Comparison of ENCODE assay signal across 17 cellular contexts in the genomic region with DNA sequence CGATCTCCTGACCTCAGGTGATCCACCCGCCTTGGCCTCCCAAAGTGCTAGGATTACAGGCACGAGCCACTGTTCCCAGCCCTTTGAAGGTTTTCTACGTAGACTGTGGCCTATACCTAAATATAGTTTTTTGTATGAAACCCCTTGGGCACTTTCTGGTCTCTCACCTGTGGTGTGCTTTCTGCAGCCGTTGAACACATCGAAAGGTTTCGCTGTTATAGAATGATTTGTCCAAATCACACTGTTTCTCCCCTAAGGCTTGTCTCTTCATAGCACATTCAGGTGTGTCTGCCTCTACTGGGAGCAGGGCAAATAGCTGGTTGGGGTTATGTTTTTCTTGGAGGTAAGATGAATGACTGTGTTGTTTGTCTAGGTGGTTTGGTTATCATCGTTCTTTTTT.
"Had no signal": no experiment of that assay in that cellular context is flagged by ENCODE, and none has a peak within 500 bp of the region (broad histone marks: within the 10 kb centered on the region; RNA-seq: fewer than 3 reads in every experiment).

No MANE protein-coding gene starts in this region.

- H3K36me3 Mint-ChIP-seq: naive thymus-derived CD8-positive, alpha-beta T cell; stimulated activated naive B cell treated with anti-CD40 and anti-IgM and Interleukin-4, amounts not matched to agents 10 μg/mL and 1 μg/mL and 100 μg/mL, for 72 hours had no signal

- H3K27ac ChIP-seq: dorsolateral prefrontal cortex, heart right ventricle, right atrium auricular region, sigmoid colon, testis, tibial nerve had no signal

- H3K27ac Mint-ChIP-seq: stimulated activated naive B cell treated with anti-CD40 and anti-IgM and Interleukin-4, amounts not matched to agents 10 μg/mL and 1 μg/mL and 100 μg/mL, for 72 hours; stimulated activated naive CD8-positive, alpha-beta T cell treated with anti-CD3 and anti-CD28 coated beads, Interleukin-15, amount 100 ng/mL, for 72 hours had no signal

- H3K4me3 ChIP-seq: dorsolateral prefrontal cortex, heart right ventricle, mucosa of descending colon, right atrium auricular region, sigmoid colon, skin epidermis, testis, tibial nerve had no signal

- H3K9me3 ChIP-seq: heart right ventricle, mucosa of descending colon, right atrium auricular region, sigmoid colon, testis, tibial nerve had no signal

- H3K4me3 Mint-ChIP-seq: naive thymus-derived CD8-positive, alpha-beta T cell; stimulated activated naive B cell treated with anti-CD40 and anti-IgM and Interleukin-4, amounts not matched to agents 10 μg/mL and 1 μg/mL and 100 μg/mL, for 72 hours; stimulated activated naive CD8-positive, alpha-beta T cell treated with anti-CD3 and anti-CD28 coated beads, Interleukin-15, amount 100 ng/mL, for 72 hours had no signal

- H3K36me3 ChIP-seq: heart right ventricle, right atrium auricular region, sigmoid colon, tibial nerve had no signal

- H3K27me3 ChIP-seq: heart right ventricle, right atrium auricular region, sigmoid colon, testis, tibial nerve had no signal

- H3K4me1 ChIP-seq: testis had no signal

- H3K27me3 Mint-ChIP-seq: naive thymus-derived CD8-positive, alpha-beta T cell; stimulated activated naive B cell treated with anti-CD40 and anti-IgM and Interleukin-4, amounts not matched to agents 10 μg/mL and 1 μg/mL and 100 μg/mL, for 72 hours; stimulated activated naive CD8-positive, alpha-beta T cell treated with anti-CD3 and anti-CD28 coated beads, Interleukin-15, amount 100 ng/mL, for 72 hours had no signal

- DNase-seq: cortex of kidney; dorsolateral prefrontal cortex; effector CD8-positive, alpha-beta T cell; heart right ventricle; hypothalamus; mucosa of descending colon; naive thymus-derived CD8-positive, alpha-beta T cell; posterior cingulate gyrus; sigmoid colon; stimulated activated CD4-positive, alpha-beta T cell treated with anti-CD3 and anti-CD28 coated beads, Interleukin-2, amount 100 ng/mL, for 24 hours; stimulated activated CD4-positive, alpha-beta T cell treated with anti-CD3 and anti-CD28 coated beads, Interleukin-4, amount 100 ng/mL, for 4 hours; stimulated activated naive B cell treated with anti-CD40 and anti-IgM and Interleukin-4, amounts not matched to agents 10 μg/mL and 1 μg/mL and 100 μg/mL, for 72 hours; stimulated activated naive CD8-positive, alpha-beta T cell treated with anti-CD3 and anti-CD28 coated beads, Interleukin-15, amount 100 ng/mL, for 72 hours; testis had no signal

- H3K4me1 Mint-ChIP-seq: naive thymus-derived CD8-positive, alpha-beta T cell; stimulated activated naive B cell treated with anti-CD40 and anti-IgM and Interleukin-4, amounts not matched to agents 10 μg/mL and 1 μg/mL and 100 μg/mL, for 72 hours; stimulated activated naive CD8-positive, alpha-beta T cell treated with anti-CD3 and anti-CD28 coated beads, Interleukin-15, amount 100 ng/mL, for 72 hours had no signal
